ENCODE assay signal across 28 cellular contexts in the genomic region with DNA sequence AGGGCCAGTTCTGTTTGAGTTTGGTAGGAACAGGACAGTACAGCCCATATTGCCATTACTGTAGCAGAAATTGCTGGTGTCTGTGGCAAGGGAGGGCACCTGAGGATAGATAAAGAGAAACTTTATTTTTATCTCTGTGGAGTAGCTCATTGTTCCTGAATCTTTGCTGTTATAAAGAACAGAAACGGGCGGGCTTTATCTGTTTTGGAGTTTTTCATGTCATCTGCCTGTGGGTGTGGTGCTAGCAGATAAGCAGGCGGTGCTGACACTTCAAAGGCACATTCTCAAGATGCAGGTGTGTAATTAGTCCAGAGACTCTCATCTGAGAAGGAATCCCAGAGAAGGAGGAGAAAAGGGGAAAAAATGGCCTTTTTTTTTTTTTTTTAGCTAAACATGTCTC.
"Had no signal": no experiment of that assay in that cellular context is flagged by ENCODE, and none has a peak within 500 bp of the region (broad histone marks: within the 10 kb centered on the region; RNA-seq: fewer than 3 reads in every experiment).

No MANE protein-coding gene starts in this region.

- H3K4me1 ChIP-seq: left lung, psoas muscle, tibial nerve, upper lobe of right lung, uterus had no signal

- DNase-seq: cortex of kidney; effector memory CD8-positive, alpha-beta T cell; foreskin fibroblast; gastrocnemius medialis; head of caudate nucleus; kidney; left lung; mammary epithelial cell; mesendoderm; midbrain; naive thymus-derived CD4-positive, alpha-beta T cell; nucleus accumbens; ovary; posterior cingulate gyrus; psoas muscle; right cardiac atrium; sigmoid colon; stimulated activated CD4-positive, alpha-beta T cell treated with anti-CD3 and anti-CD28 coated beads, Interleukin-2, amount 100 ng/mL, for 24 hours; stimulated activated CD4-positive, alpha-beta T cell treated with anti-CD3 and anti-CD28 coated beads, Interleukin-4, amount 100 ng/mL, for 24 hours; stimulated activated naive CD8-positive, alpha-beta T cell treated with anti-CD3 and anti-CD28 coated beads, Interleukin-15, Interleukin-2, amounts not matched to agents 100 U/mL and 50 U/mL, for 24 hours; substantia nigra; testis; upper lobe of right lung; uterus had no signal

- H3K27me3 Mint-ChIP-seq: effector memory CD8-positive, alpha-beta T cell; naive thymus-derived CD4-positive, alpha-beta T cell had no signal

- H3K9me3 Mint-ChIP-seq: effector memory CD8-positive, alpha-beta T cell had no signal

- H3K27ac ChIP-seq: gastrocnemius medialis, left lung, ovary, psoas muscle, testis, tibial nerve, upper lobe of right lung, uterus had no signal

- H3K9me3 ChIP-seq: gastrocnemius medialis, ovary, psoas muscle, testis, tibial nerve, upper lobe of right lung, uterus had no signal

- H3K4me3 Mint-ChIP-seq: effector memory CD8-positive, alpha-beta T cell; naive thymus-derived CD4-positive, alpha-beta T cell; nephron; stimulated activated effector memory CD8-positive, alpha-beta T cell treated with anti-CD3 and anti-CD28 coated beads, Interleukin-12 subunit alpha, Interleukin-12 subunit beta, amount 100 ng/mL, for 72 hours had no signal

- H3K4me1 Mint-ChIP-seq: nephron had no signal

- H3K27me3 ChIP-seq: gastrocnemius medialis, left lung, ovary, sigmoid colon, testis, tibial nerve, upper lobe of right lung, uterus had no signal

- H3K4me3 ChIP-seq: gastrocnemius medialis, left lung, ovary, psoas muscle, sigmoid colon, testis, tibial nerve, upper lobe of right lung, uterus had no signal

- H3K27ac Mint-ChIP-seq: effector memory CD8-positive, alpha-beta T cell; naive thymus-derived CD4-positive, alpha-beta T cell; nephron; stimulated activated effector memory CD8-positive, alpha-beta T cell treated with anti-CD3 and anti-CD28 coated beads, Interleukin-12 subunit alpha, Interleukin-12 subunit beta, amount 100 ng/mL, for 72 hours had no signal

- H3K36me3 ChIP-seq: gastrocnemius medialis, ovary, sigmoid colon, upper lobe of right lung, uterus had no signal

- ATAC-seq: effector memory CD8-positive, alpha-beta T cell; esophagus mucosa; gastrocnemius medialis; left lung; naive thymus-derived CD4-positive, alpha-beta T cell; psoas muscle; right cardiac atrium; stimulated activated effector memory CD8-positive, alpha-beta T cell treated with anti-CD3 and anti-CD28 coated beads, Interleukin-12 subunit alpha, Interleukin-12 subunit beta, amount 100 ng/mL, for 72 hours; stimulated activated naive CD8-positive, alpha-beta T cell treated with anti-CD3 and anti-CD28 coated beads, Interleukin-15, Interleukin-2, amounts not matched to agents 100 U/mL and 50 U/mL, for 24 hours; upper lobe of right lung had no signal
